1 cellular context compared by ENCODE assay signal in the genomic region with DNA sequence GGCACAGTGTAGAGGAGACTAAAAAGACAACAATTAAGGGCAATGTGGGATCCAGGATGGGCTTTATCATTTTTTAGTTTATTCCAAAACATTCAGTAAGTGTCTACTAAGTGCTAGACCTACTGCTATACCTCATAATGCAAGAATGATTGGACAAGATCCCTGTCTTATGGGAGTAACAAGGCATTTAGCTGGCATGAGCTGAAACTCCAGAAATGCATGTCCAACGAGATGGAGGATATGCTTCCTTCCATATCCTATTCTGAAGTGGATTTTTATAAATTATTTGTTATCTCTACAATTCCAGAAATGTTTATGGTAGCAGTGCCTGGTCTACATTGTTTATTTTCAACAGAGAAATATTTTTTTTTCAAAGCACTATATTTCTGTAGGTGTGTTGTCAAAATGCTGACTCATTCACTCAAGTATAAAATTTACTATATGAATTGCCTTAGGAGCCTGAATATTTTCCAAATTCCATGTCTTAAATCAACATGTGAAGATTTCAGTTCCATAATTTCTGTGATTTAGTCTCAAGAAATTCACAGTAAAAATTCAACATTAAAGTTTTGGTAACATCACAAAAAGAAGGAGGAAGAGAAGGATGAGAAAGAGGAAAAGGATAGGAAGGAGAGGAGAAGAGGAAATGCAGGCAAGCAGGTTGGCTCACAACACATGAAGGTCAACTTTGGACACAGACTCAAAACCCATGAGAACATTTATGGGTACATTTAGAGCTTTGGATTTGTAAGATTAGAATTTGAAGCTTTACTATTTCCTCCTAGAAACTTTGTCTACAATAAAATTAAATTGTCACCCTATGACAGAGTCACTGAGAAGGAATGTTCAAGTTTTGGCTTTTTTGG.
TF ChIP-seq lines count a peak whose summit lies in the region.

No MANE protein-coding gene starts in this region.

TF ChIP-seq in IMR-90, 13 proteins besides CTCF, POLR2A, EP300 and RAD21:
- no peak for TF ChIP-seq SMC3 (IDR thresholded peaks at IDR 0.05; ENCODE audit: low read depth, low read length)
- peak; percentile 90 for TF ChIP-seq NFE2L2 (IDR thresholded peaks at IDR 0.05; ENCODE audit: low read depth, low read length)
- TF ChIP-seq MAFK (IDR thresholded peaks at IDR 0.05; ENCODE audit: low read depth, low read length), result peak; percentile 64
